In genomic region chr1:183168308-183168707, GRCh38 we compare ENCODE assay signal across 25 cellular contexts. TPM values are rescaled to one million over a fixed set of nuclear protein-coding genes. Genes with fewer than 3 reads are reported as not detected.
"Had no signal": no experiment of that assay in that cellular context is flagged by ENCODE, and none has a peak within 500 bp of the region (broad histone marks: within the 10 kb centered on the region; RNA-seq: fewer than 3 reads in every experiment).

No MANE protein-coding gene starts in this region.

- H3K9me3 Mint-ChIP-seq: activated naive CD4-positive, alpha-beta T cell treated with anti-CD3 and anti-CD28 coated beads for 36 hours; activated T-cell treated with anti-CD3 and anti-CD28 coated beads, Interleukin-2, amount 50 U/mL, for 24 hours; activated T-helper 1 cell treated with anti-CD3 and anti-CD28 coated beads, Interleukin-12 subunit alpha, Interleukin-12 subunit beta, Interleukin-2, Interleukin-4 antibody, amounts not matched to agents 30 ng/mL and 10 ng/mL and 1 ng/mL, durations not matched to agents 14 hours and 24 hours and 36 hours; brain; central memory CD8-positive, alpha-beta T cell; WTC11 had no signal

- H3K27me3 Mint-ChIP-seq: brain had no signal

- H3K36me3 Mint-ChIP-seq: activated CD8-positive, alpha-beta memory T cell treated with anti-CD3 and anti-CD28 coated beads, Interleukin-2, amount 10 ng/mL, durations not matched to agents 7 days and 5 days; activated naive CD8-positive, alpha-beta T cell; brain; WTC11 had no signal

- ATAC-seq: activated CD8-positive, alpha-beta memory T cell treated with anti-CD3 and anti-CD28 coated beads, Interleukin-2, amount 10 ng/mL, durations not matched to agents 7 days and 5 days; T-helper 17 cell; WTC11 had no signal

- H3K27me3 ChIP-seq: Peyer's patch, SJSA1 had no signal

- DNase-seq: activated CD4-positive, alpha-beta T cell treated with anti-CD3 and anti-CD28 coated beads for 48 hours; activated CD4-positive, alpha-beta T cell treated with anti-CD3 and anti-CD28 coated beads, Interleukin-2, amount 50 U/mL, for 48 hours; activated CD4-positive, CD25-positive, alpha-beta regulatory T cell treated with anti-CD3 and anti-CD28 coated beads, Interleukin-2, amount 50 U/mL, for 72 hours; activated CD8-positive, alpha-beta memory T cell treated with anti-CD3 and anti-CD28 coated beads, Interleukin-2, amount 10 ng/mL, durations not matched to agents 7 days and 5 days; activated effector memory CD4-positive, alpha-beta T cell treated with anti-CD3 and anti-CD28 coated beads, Interleukin-2, amount 50 U/mL, for 16 hours; activated naive CD4-positive, alpha-beta T cell treated with anti-CD3 and anti-CD28 coated beads for 36 hours; activated T-cell treated with anti-CD3 and anti-CD28 coated beads, Interleukin-2, amount 50 U/mL, for 24 hours; amygdala; NCI-H1105 treated with DMSO at 0.1 percent for 48 hours; NCI-H1436 treated with DMSO at 0.1 percent for 48 hours; NCI-H187 treated with DMSO at 0.1 percent for 48 hours; NCI-H2081 treated with DMSO at 0.1 percent for 48 hours; NCI-H226; NCI-H526; Peyer's patch; SHP77; T-helper 17 cell; T-helper 9 cell had no signal

- H3K27ac ChIP-seq: Peyer's patch, RWPE1, SJSA1 had no signal

- H3K4me1 ChIP-seq: Peyer's patch had no signal

- H3K4me3 ChIP-seq: Peyer's patch, SJSA1 had no signal

- H3K36me3 ChIP-seq: Peyer's patch, SJSA1 had no signal

- H3K27ac Mint-ChIP-seq: activated CD8-positive, alpha-beta memory T cell treated with anti-CD3 and anti-CD28 coated beads, Interleukin-2, amount 10 ng/mL, durations not matched to agents 7 days and 5 days; activated naive CD4-positive, alpha-beta T cell treated with anti-CD3 and anti-CD28 coated beads for 36 hours; activated naive CD8-positive, alpha-beta T cell; activated T-cell treated with anti-CD3 and anti-CD28 coated beads, Interleukin-2, amount 50 U/mL, for 24 hours; activated T-helper 1 cell treated with anti-CD3 and anti-CD28 coated beads, Interleukin-12 subunit alpha, Interleukin-12 subunit beta, Interleukin-2, Interleukin-4 antibody, amounts not matched to agents 30 ng/mL and 10 ng/mL and 1 ng/mL, durations not matched to agents 14 hours and 24 hours and 36 hours; brain; T-helper 17 cell; WTC11 had no signal

- H3K9me3 ChIP-seq: Peyer's patch, SJSA1 had no signal

- H3K4me1 Mint-ChIP-seq: activated CD8-positive, alpha-beta memory T cell treated with anti-CD3 and anti-CD28 coated beads, Interleukin-2, amount 10 ng/mL, durations not matched to agents 7 days and 5 days; brain; central memory CD8-positive, alpha-beta T cell; T-helper 17 cell had no signal

- H3K4me3 Mint-ChIP-seq: activated CD8-positive, alpha-beta memory T cell treated with anti-CD3 and anti-CD28 coated beads, Interleukin-2, amount 10 ng/mL, durations not matched to agents 7 days and 5 days; activated naive CD4-positive, alpha-beta T cell treated with anti-CD3 and anti-CD28 coated beads for 36 hours; activated naive CD8-positive, alpha-beta T cell; activated T-cell treated with anti-CD3 and anti-CD28 coated beads, Interleukin-2, amount 50 U/mL, for 24 hours; activated T-helper 1 cell treated with anti-CD3 and anti-CD28 coated beads, Interleukin-12 subunit alpha, Interleukin-12 subunit beta, Interleukin-2, Interleukin-4 antibody, amounts not matched to agents 30 ng/mL and 10 ng/mL and 1 ng/mL, durations not matched to agents 14 hours and 24 hours and 36 hours; brain; central memory CD8-positive, alpha-beta T cell; T-helper 17 cell; WTC11 had no signal

RNA-seq across cellular contexts. Expression of gene LAMC2, which starts 17.8 kb away (rescaled TPM):
- total RNA-seq: activated CD8-positive, alpha-beta memory T cell treated with anti-CD3 and anti-CD28 coated beads, Interleukin-2, amount 10 ng/mL, durations not matched to agents 7 days and 5 days; T-helper 17 cell had no signal
